In the genomic region with DNA sequence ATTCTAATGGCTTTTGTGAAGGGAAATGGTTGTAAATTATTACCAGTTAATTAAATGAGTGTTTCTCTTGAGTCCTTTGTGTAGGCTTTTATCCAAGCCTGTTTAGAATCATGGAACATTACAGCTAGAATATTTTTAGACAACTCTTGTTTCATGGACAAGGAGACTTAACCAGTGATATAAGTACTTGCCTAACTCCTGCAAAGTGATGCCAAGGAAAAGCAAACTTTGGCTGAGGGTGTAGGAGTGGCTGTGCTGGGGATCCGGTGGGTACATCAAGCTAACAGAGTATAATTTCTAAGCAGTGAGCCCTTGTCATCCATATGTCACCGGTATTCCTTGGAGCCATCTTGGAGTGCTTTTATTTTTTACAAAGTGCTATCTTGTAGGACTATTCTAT, we compare ENCODE assay signal across 21 cellular contexts.
"Had no signal": no experiment of that assay in that cellular context is flagged by ENCODE, and none has a peak within 500 bp of the region (broad histone marks: within the 10 kb centered on the region; RNA-seq: fewer than 3 reads in every experiment).

No MANE protein-coding gene starts in this region.

- H3K4me3 Mint-ChIP-seq: central memory CD8-positive, alpha-beta T cell; nephron progenitor cell had no signal

- H3K36me3 ChIP-seq: brain microvascular endothelial cell, transverse colon, WERI-Rb-1 had no signal

- H3K4me1 Mint-ChIP-seq: nephron progenitor cell had no signal

- H3K27me3 ChIP-seq: brain microvascular endothelial cell, foreskin keratinocyte, transverse colon had no signal

- H3K27me3 Mint-ChIP-seq: activated naive CD8-positive, alpha-beta T cell treated with anti-CD3 and anti-CD28 coated beads, Interleukin-2, amount 10 ng/mL, durations not matched to agents 7 days and 5 days; central memory CD8-positive, alpha-beta T cell had no signal

- H3K27ac ChIP-seq: brain microvascular endothelial cell, foreskin keratinocyte, transverse colon, WERI-Rb-1 had no signal

- H3K4me3 ChIP-seq: transverse colon had no signal

- H3K27ac Mint-ChIP-seq: nephron progenitor cell had no signal

- H3K9me3 ChIP-seq: SK-N-SH, transverse colon had no signal

- H3K4me1 ChIP-seq: transverse colon had no signal

- H3K9me3 Mint-ChIP-seq: activated naive CD8-positive, alpha-beta T cell treated with anti-CD3 and anti-CD28 coated beads, Interleukin-2, amount 10 ng/mL, durations not matched to agents 7 days and 5 days; central memory CD8-positive, alpha-beta T cell had no signal

- H3K9ac ChIP-seq: SK-N-SH had no signal

- ATAC-seq: foreskin keratinocyte had no signal

- DNase-seq: activated CD4-positive, alpha-beta T cell treated with anti-CD3 and anti-CD28 coated beads for 4 hours; activated CD8-positive, alpha-beta memory T cell treated with anti-CD3 and anti-CD28 coated beads for 24 hours; activated effector memory CD4-positive, alpha-beta T cell treated with anti-CD3 and anti-CD28 coated beads, Interleukin-2, amount 50 U/mL, for 16 hours; activated naive CD8-positive, alpha-beta T cell treated with anti-CD3 and anti-CD28 coated beads, Interleukin-2, amount 10 ng/mL, durations not matched to agents 7 days and 5 days; activated T-cell treated with anti-CD3 and anti-CD28 coated beads for 4 hours; anterior cingulate cortex; brain microvascular endothelial cell; effector CD8-positive, alpha-beta T cell; foreskin keratinocyte; kidney glomerular epithelial cell; mesendoderm; nephron progenitor cell; occipital lobe; SK-N-SH; stimulated activated CD4-positive, alpha-beta T cell treated with anti-CD3 and anti-CD28 coated beads, Interleukin-15, amount 100 ng/mL, for 24 hours; stimulated activated CD4-positive, alpha-beta T cell treated with anti-CD3 and anti-CD28 coated beads, Interleukin-4, amount 100 ng/mL, for 1 hour; stimulated activated naive CD4-positive, alpha-beta T cell; T-helper 1 cell; transverse colon; WERI-Rb-1 had no signal
